33 cellular contexts compared by ENCODE assay signal in genomic region chr1:96983866-96984265, GRCh38.
A peak's percentile ranks its signal among the peaks of the same experiment; 100 is the strongest.
DNase-seq lines count a peak whose midpoint lies in the region; FAIRE-seq and TF ChIP-seq lines count a peak whose summit lies in the region.
"Had no signal": no experiment of that assay in that cellular context is flagged by ENCODE, and none has a peak within 500 bp of the region (broad histone marks: within the 10 kb centered on the region; RNA-seq: fewer than 3 reads in every experiment).

No MANE protein-coding gene starts in this region.

- no peak overlapping the region for H3K4me2 ChIP-seq in Loucy (ENCODE audit: low read depth, low read length, poor library complexity, severe bottlenecking)
- no peak overlapping the region for H3K4me2 ChIP-seq in endothelial cell of umbilical vein (ENCODE audit: insufficient read depth, low read length)
- H3K4me2 ChIP-seq: A549; BLaER1; BLaER1 treated with 17β-estradiol and CSF1 and Interleukin-3, amounts not matched to agents 10 nM and 100 nM had no signal

- H3K27me3 ChIP-seq in Loucy (ENCODE audit: insufficient read depth, low read length, poor library complexity, severe bottlenecking): no peaks in the 10 kb centered on the region
- H3K27me3 ChIP-seq in endothelial cell of umbilical vein (ENCODE audit: control insufficient read depth in 2 of 2, insufficient read depth in 2 of 2, low read length in 2 of 2): no peaks in the 10 kb centered on the region
- H3K27me3 ChIP-seq: BE2C; BLaER1; BLaER1 treated with 17β-estradiol and CSF1 and Interleukin-3, amounts not matched to agents 10 nM and 100 nM had no signal

- intact Hi-C loops in endothelial cell of umbilical vein (cut with micrococcal nuclease): loop anchor here (5.0 kb wide), 2 partner anchors 68 to 1068 kb away; no protein-coding TSS in a partner anchor

- DNase-seq in dermis blood vessel endothelial cell (peak; percentile 58), endothelial cell of umbilical vein (ENCODE audit: low read depth, low spot score) (peak; percentile 54), NCI-H1436 treated with DMSO at 0.1 percent for 48 hours (lab: John Stamatoyannopoulos, UW) (no peak), hepatic stellate cell (ENCODE audit: low spot score) (no peak), occipital lobe (lab: John Stamatoyannopoulos, UW) (no peak)
- DNase-seq: 8988T; ACHN; AML-193; BE2C; C1 segment of cervical spinal cord; Caco-2; Calu3; CD4-positive, alpha-beta memory T cell; CD4-positive, alpha-beta T cell; CD4-positive, CD25-positive, alpha-beta regulatory T cell; CD8-positive, alpha-beta memory T cell; CD8-positive, alpha-beta T cell; COR-L47; DMS 273 treated with DMSO at 0.1 percent for 48 hours; DMS153; DMS53; DMS79; DMS79 treated with DMSO at 0.1 percent for 48 hours; DND-41; EL had no signal

- H4K20me1 ChIP-seq in Loucy (ENCODE audit: insufficient read depth, low read length, poor library complexity, severe bottlenecking): no peaks in the 10 kb centered on the region
- no peaks in the 10 kb centered on the region for H4K20me1 ChIP-seq in endothelial cell of umbilical vein (replicated peaks; ENCODE audit: control insufficient read depth, extremely low read depth, insufficient read depth, low read length)
- H4K20me1 ChIP-seq: BLaER1; BLaER1 treated with 17β-estradiol and CSF1 and Interleukin-3, amounts not matched to agents 10 nM and 100 nM had no signal

- H3K4me3 ChIP-seq in Loucy (ENCODE audit: low read length, poor library complexity, severe bottlenecking): no peak overlapping the region
- no peak overlapping the region for H3K4me3 ChIP-seq in endothelial cell of umbilical vein (replicated peaks in 1 of 3; ENCODE audit: insufficient read depth in 1 of 3, low read depth in 1 of 3, low read length in 3 of 3)
- H3K4me3 ChIP-seq: A549; BLaER1; BLaER1 treated with 17β-estradiol and CSF1 and Interleukin-3, amounts not matched to agents 10 nM and 100 nM had no signal

- no peak overlapping the region for H3K27ac ChIP-seq in endothelial cell of umbilical vein (ENCODE audit: insufficient read depth, low read depth, low read length)
- H3K27ac ChIP-seq: 22Rv1; A549; BLaER1; BLaER1 treated with 17β-estradiol and CSF1 and Interleukin-3, amounts not matched to agents 10 nM and 100 nM; C4-2B had no signal

- TF ChIP-seq POLR2A in endothelial cell of umbilical vein (IDR thresholded peaks at IDR 0.05; ENCODE audit: low read depth, low read length): no peak

- dilution Hi-C loops in endothelial cell of umbilical vein (cut with MboI; ENCODE audit: extremely low pct_ligation_motif_present, low sequenced_read_pairs): no loop called here

- H3K9me2 ChIP-seq in Loucy (replicated peaks; ENCODE audit: low read depth, low read length): no peaks in the 10 kb centered on the region

- POLR2A ChIA-PET in endothelial cell of umbilical vein (lab: Charles Lee): no interaction called here

- H3K9ac ChIP-seq in Loucy (ENCODE audit: low read depth, low read length, poor library complexity, severe bottlenecking): no peak overlapping the region
- H3K9ac ChIP-seq in endothelial cell of umbilical vein (replicated peaks; ENCODE audit: extremely low read depth, insufficient read depth, low read length): no peak overlapping the region
- H3K9ac ChIP-seq: BLaER1; BLaER1 treated with 17β-estradiol and CSF1 and Interleukin-3, amounts not matched to agents 10 nM and 100 nM had no signal

- CTCF ChIA-PET in endothelial cell of umbilical vein (lab: Charles Lee): no interaction called here

- H3K36me3 ChIP-seq in Loucy (ENCODE audit: insufficient read depth, low read length) (no peaks in the 10 kb centered on the region), endothelial cell of umbilical vein (ENCODE audit: control insufficient read depth in 2 of 2, extremely low read depth in 1 of 2, insufficient read depth in 2 of 2, low read length in 2 of 2) (no peaks in the 10 kb centered on the region)
- H3K36me3 ChIP-seq: BE2C; BLaER1; BLaER1 treated with 17β-estradiol and CSF1 and Interleukin-3, amounts not matched to agents 10 nM and 100 nM had no signal

- no TSS peak for BruUV-seq in endothelial cell of umbilical vein (replicated peaks; lab: Mats Ljungman, UMichigan)

- peak; percentile 26 for FAIRE-seq in endothelial cell of umbilical vein (lab: Jason Lieb, UNC)
- FAIRE-seq: A204.1, A549, D721Med had no signal

- H3K79me2 ChIP-seq in Loucy (ENCODE audit: insufficient read depth, low read length) (no peaks in the 10 kb centered on the region), endothelial cell of umbilical vein (ENCODE audit: control insufficient read depth, insufficient read depth, low read length) (no peaks in the 10 kb centered on the region)

- H2AFZ ChIP-seq in Loucy (ENCODE audit: low read length): no peak overlapping the region
- H2AFZ ChIP-seq in endothelial cell of umbilical vein (ENCODE audit: low read depth, low read length): no peak overlapping the region

- no peaks in the 10 kb centered on the region for H3K4me1 ChIP-seq in Loucy (ENCODE audit: insufficient read depth, low read length, poor library complexity, severe bottlenecking)
- peaks cover 16% of the 10 kb centered on the region for H3K4me1 ChIP-seq in endothelial cell of umbilical vein (ENCODE audit: control insufficient read depth, extremely low read depth, insufficient read depth, low read length)
- H3K4me1 ChIP-seq: A549; BLaER1; BLaER1 treated with 17β-estradiol and CSF1 and Interleukin-3, amounts not matched to agents 10 nM and 100 nM; Caco-2 had no signal

- no peaks in the 10 kb centered on the region for H3F3A ChIP-seq in Loucy (ENCODE audit: low read depth)

- no peaks in the 10 kb centered on the region for H3K9me1 ChIP-seq in endothelial cell of umbilical vein (replicated peaks; ENCODE audit: control insufficient read depth, extremely low read depth, insufficient read depth, low read length)

- peak; percentile 18; the same call in 1 of the 2 replicates for TF ChIP-seq CTCF in Loucy (conservative IDR thresholded peaks at IDR 0.05; ENCODE audit: low read length)
- no peak for TF ChIP-seq CTCF in endothelial cell of umbilical vein (IDR thresholded peaks at IDR 0.05; ENCODE audit: extremely low read depth in 1 of 2, insufficient read depth in 1 of 2, low read depth in 1 of 2, low read length in 2 of 2)

- H3K9me3 ChIP-seq in Loucy (ENCODE audit: insufficient read depth, low read depth, low read length): no peaks in the 10 kb centered on the region
- H3K9me3 ChIP-seq in endothelial cell of umbilical vein (replicated peaks; ENCODE audit: control insufficient read depth, insufficient read depth, low read length): no peaks in the 10 kb centered on the region
- H3K9me3 ChIP-seq: A549, BE2C, BLaER1, Caco-2 had no signal

TF ChIP-seq in endothelial cell of umbilical vein, 7 proteins besides CTCF, POLR2A, EP300 and RAD21:
- no peak for TF ChIP-seq GATA2 (IDR thresholded peaks at IDR 0.05; ENCODE audit: insufficient read depth, insufficient read length, low read depth, low read length)
- no peak for TF ChIP-seq MAX (IDR thresholded peaks at IDR 0.05; ENCODE audit: insufficient read depth, insufficient read length)
- no peak for TF ChIP-seq MYC (IDR thresholded peaks at IDR 0.05; ENCODE audit: low read depth, low read length)
- no peak for TF ChIP-seq POLR2AphosphoS5 (IDR thresholded peaks at IDR 0.05; ENCODE audit: insufficient read depth, low read depth, low read length)
- no peak for TF ChIP-seq EZH2 (IDR thresholded peaks at IDR 0.05; ENCODE audit: borderline replicate concordance, low read depth, low read length, severe bottlenecking)
- TF ChIP-seq FOS (IDR thresholded peaks at IDR 0.05; ENCODE audit: borderline replicate concordance, insufficient read depth, low read length): no peak
- TF ChIP-seq JUN (IDR thresholded peaks at IDR 0.05; ENCODE audit: borderline replicate concordance, insufficient read depth, insufficient read length, low read depth): no peak

Comparison
In these comparisons a context has a peak if more than half of its experiments do, and no peak if none do; other contexts are left out.
1. DNase-seq: peak in dermis blood vessel endothelial cell (single experiment) and endothelial cell of umbilical vein (single experiment); none in NCI-H1436 treated with DMSO at 0.1 percent for 48 hours (single experiment), hepatic stellate cell (single experiment) and occipital lobe (single experiment).